17 cellular contexts compared by ENCODE assay signal in the genomic region with DNA sequence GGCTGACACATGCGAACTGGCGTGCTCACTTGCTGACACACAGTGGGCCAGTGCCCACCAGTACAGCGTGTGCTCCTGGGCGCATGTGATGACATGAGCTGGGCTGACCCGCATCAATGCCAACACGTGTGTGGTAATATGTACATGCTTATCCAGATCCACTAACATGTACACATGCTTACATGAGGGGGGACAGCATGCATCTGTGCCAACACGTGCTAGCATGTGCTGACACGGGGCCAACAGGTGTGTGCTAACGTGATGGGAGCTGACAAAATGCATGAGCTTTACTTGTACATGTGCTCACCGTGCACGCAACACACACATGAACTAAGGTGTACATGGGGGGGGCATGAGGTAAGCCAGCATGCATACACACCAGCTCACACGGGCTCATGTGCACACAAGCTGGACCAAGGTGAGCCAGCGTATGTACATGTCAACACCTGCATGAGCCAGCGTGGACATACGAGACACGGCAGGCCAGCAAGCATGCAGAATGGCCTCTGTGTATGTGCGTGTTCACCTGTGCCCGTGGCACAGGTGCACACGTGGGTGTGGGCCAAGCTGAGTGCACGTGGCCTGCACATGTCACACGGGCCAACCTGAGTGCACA. TPM values are rescaled to one million over a fixed set of nuclear protein-coding genes. Genes with fewer than 3 reads are reported as not detected.
DNase-seq lines count a peak whose midpoint lies in the region; ATAC-seq, FAIRE-seq and TF ChIP-seq lines count a peak whose summit lies in the region.
"Had no signal": no experiment of that assay in that cellular context is flagged by ENCODE, and none has a peak within 500 bp of the region (broad histone marks: within the 10 kb centered on the region; RNA-seq: fewer than 3 reads in every experiment).

No MANE protein-coding gene starts in this region.

- peak overlapping the region; percentile 13 for H3K4me3 ChIP-seq in trophoblast cell (ENCODE audit: low read depth, low read length)
- H3K4me3 ChIP-seq: gastroesophageal sphincter, neural progenitor cell had no signal

- H4K8ac ChIP-seq in trophoblast cell (ENCODE audit: low read depth, low read length): no peak overlapping the region

- DNase-seq in GM12891 (ENCODE audit: insufficient read length, low spot score): no peak
- peak; percentile 42 for DNase-seq in activated CD8-positive, alpha-beta memory T cell treated with anti-CD3 and anti-CD28 coated beads, Interleukin-2, amount 50 U/mL, for 48 hours
- peak; percentile 16 for DNase-seq in left cardiac atrium
- DNase-seq in trophoblast cell: no peak
- DNase-seq in GM19240 (ENCODE audit: insufficient read length, low spot score): no peak
- DNase-seq in pons (ENCODE audit: low spot score): no peak
- DNase-seq in HPDE6-E6E7 (ENCODE audit: extremely low spot score): no peak
- no peak for DNase-seq in NCI-H2196 treated with DMSO at 0.1 percent for 48 hours (lab: John Stamatoyannopoulos, UW; ENCODE audit: unreplicated experiment)
- DNase-seq: cortex of kidney, GDM1, HCEC 1CT, mesenchymal stem cell, NCI-H2171 treated with DMSO at 0.1 percent for 48 hours had no signal

- H3K18ac ChIP-seq in trophoblast cell (ENCODE audit: low read length): no peak overlapping the region

- no peak overlapping the region for H4K91ac ChIP-seq in trophoblast cell (ENCODE audit: low read depth, low read length)

- H3K4me1 ChIP-seq in trophoblast cell (ENCODE audit: control insufficient read depth in 1 of 2, insufficient read depth in 2 of 2, low read length in 2 of 2): peaks cover 15% of the 10 kb centered on the region in 2 experiments
- H3K4me1 ChIP-seq: gastroesophageal sphincter had no signal

- H3K36me3 ChIP-seq in trophoblast cell (ENCODE audit: control insufficient read depth in 1 of 2, insufficient read depth in 2 of 2, low read length in 2 of 2): peaks cover 41% of the 10 kb centered on the region in 2 experiments
- H3K36me3 ChIP-seq: neural progenitor cell had no signal

- H2BK12ac ChIP-seq in trophoblast cell (ENCODE audit: low read length): no peak overlapping the region

- no peak overlapping the region for H3K14ac ChIP-seq in trophoblast cell (ENCODE audit: low read length)

- H2AFZ ChIP-seq in trophoblast cell (ENCODE audit: insufficient read depth, low read length, poor library complexity): no peak overlapping the region
- H2AFZ ChIP-seq: neural progenitor cell had no signal

- H3K9ac ChIP-seq in trophoblast cell (ENCODE audit: low read length): no peak overlapping the region
- H3K9ac ChIP-seq: neural progenitor cell had no signal

- H3K27me3 ChIP-seq in trophoblast cell (ENCODE audit: insufficient read depth, low read length): no peaks in the 10 kb centered on the region
- H3K27me3 ChIP-seq: gastroesophageal sphincter, neural progenitor cell had no signal

- peak; percentile 31 for FAIRE-seq in GM12891 (lab: Jason Lieb, UNC)

- H3K23ac ChIP-seq in trophoblast cell (ENCODE audit: low read length): no peak overlapping the region

- peaks cover 1% of the 10 kb centered on the region for H3K79me2 ChIP-seq in trophoblast cell (ENCODE audit: control insufficient read depth, insufficient read depth, low read length, poor library complexity)

- peaks cover 2% of the 10 kb centered on the region for H3K9me3 ChIP-seq in trophoblast cell (ENCODE audit: insufficient read depth, low read depth, low read length)
- H3K9me3 ChIP-seq: gastroesophageal sphincter had no signal

- H2BK120ac ChIP-seq in trophoblast cell (ENCODE audit: insufficient read depth, low read length, poor library complexity): no peak overlapping the region

- H2AK5ac ChIP-seq in trophoblast cell (ENCODE audit: low read length): no peak overlapping the region

- no peak overlapping the region for H3K27ac ChIP-seq in trophoblast cell (ENCODE audit: low read depth, low read length)
- H3K27ac ChIP-seq: epithelial cell of prostate, gastroesophageal sphincter, neural progenitor cell had no signal

- TF ChIP-seq POLR2A in GM12891 (IDR thresholded peaks at IDR 0.05; ENCODE audit: low read depth, low read length): no peak

- no peak for ATAC-seq in left cardiac atrium
- ATAC-seq: gastroesophageal sphincter, WTC11 had no signal

- no peak overlapping the region for H3K4me2 ChIP-seq in trophoblast cell (ENCODE audit: low read length)
- H3K4me2 ChIP-seq: neural progenitor cell had no signal

- WGBS in trophoblast cell (ENCODE audit: extremely low coverage, insufficient coverage, insufficient read length): no CpG with 5 or more reads among the region's 21 CpGs

- no peak overlapping the region for H4K12ac ChIP-seq in trophoblast cell (ENCODE audit: low read depth, low read length)

- H3K4ac ChIP-seq in trophoblast cell (ENCODE audit: low read depth, low read length): no peak overlapping the region

- intact Hi-C loops in left cardiac atrium (cut with DNase I): no loop called here

- H3K79me1 ChIP-seq in trophoblast cell (ENCODE audit: low read length): peaks cover 9% of the 10 kb centered on the region

- H2BK5ac ChIP-seq in trophoblast cell (ENCODE audit: low read depth, low read length, poor library complexity): no peak overlapping the region

TF ChIP-seq in GM12891, 5 proteins besides CTCF, POLR2A, EP300 and RAD21:
- no peak for TF ChIP-seq TAF1 (IDR thresholded peaks at IDR 0.05; ENCODE audit: low read depth, low read length)
- TF ChIP-seq SPI1 (IDR thresholded peaks at IDR 0.05; ENCODE audit: low read depth, low read length): no peak
- TF ChIP-seq PAX5 (IDR thresholded peaks at IDR 0.05; ENCODE audit: insufficient read depth, low read length, severe bottlenecking): no peak
- TF ChIP-seq POLR2AphosphoS5 (IDR thresholded peaks at IDR 0.05; ENCODE audit: low read depth, low read length): no peak
- TF ChIP-seq POU2F2 (IDR thresholded peaks at IDR 0.05; ENCODE audit: low read depth, low read length): no peak

RNA-seq across cellular contexts. Expression of a gene that starts 28.5 kb away (rescaled TPM):
- polyA plus RNA-seq in GM12891 (2012; ENCODE audit: low read depth, missing spikeins): 0.19 TPM
- 10 to 100 TPM; 74.6 to 78.4 TPM for total RNA-seq in left cardiac atrium
- 114 and 122 TPM in 2 replicates for polyA plus RNA-seq in trophoblast cell (2013)

Comparison
In these comparisons a context has a peak if more than half of its experiments do, and no peak if none do; other contexts are left out.
1. DNase-seq: peak in activated CD8-positive, alpha-beta memory T cell treated with anti-CD3 and anti-CD28 coated beads, Interleukin-2, amount 50 U/mL, for 48 hours (single experiment) and left cardiac atrium (single experiment); none in GM12891 (single experiment), trophoblast cell (0 of 2), GM19240 (single experiment), pons (single experiment), HPDE6-E6E7 (single experiment) and NCI-H2196 treated with DMSO at 0.1 percent for 48 hours (single experiment).